ENCODE assay signal across 16 cellular contexts in genomic region chr12:19208456-19208855, GRCh38.
"Had no signal": no experiment of that assay in that cellular context is flagged by ENCODE, and none has a peak within 500 bp of the region (broad histone marks: within the 10 kb centered on the region; RNA-seq: fewer than 3 reads in every experiment).

No MANE protein-coding gene starts in this region.

- ATAC-seq: left colon; mucosa of descending colon; naive thymus-derived CD8-positive, alpha-beta T cell; right cardiac atrium had no signal

- H3K4me3 ChIP-seq: esophagus muscularis mucosa, hepatocyte, mucosa of descending colon, smooth muscle cell had no signal

- H3K27me3 ChIP-seq: esophagus muscularis mucosa, hepatocyte, neutrophil had no signal

- H3K27ac ChIP-seq: epithelial cell of prostate, esophagus muscularis mucosa, hepatocyte, neutrophil had no signal

- H3K27ac Mint-ChIP-seq: naive thymus-derived CD8-positive, alpha-beta T cell had no signal

- H2AFZ ChIP-seq: hepatocyte had no signal

- H3K4me1 Mint-ChIP-seq: naive thymus-derived CD8-positive, alpha-beta T cell had no signal

- H3K4me3 Mint-ChIP-seq: naive thymus-derived CD8-positive, alpha-beta T cell had no signal

- H3K4me2 ChIP-seq: hepatocyte, smooth muscle cell had no signal

- H3K9me3 ChIP-seq: esophagus muscularis mucosa, mucosa of descending colon, neutrophil had no signal

- DNase-seq: effector memory CD4-positive, alpha-beta T cell; foreskin melanocyte; head of caudate nucleus; left colon; mucosa of descending colon; naive thymus-derived CD8-positive, alpha-beta T cell; right cardiac atrium; stimulated activated CD4-positive, alpha-beta T cell treated with anti-CD3 and anti-CD28 coated beads, Interleukin-2, amount 100 ng/mL, for 48 hours; stimulated activated naive CD4-positive, alpha-beta T cell treated with Interleukin-2 at 50 U/mL for 16 hours; trophoblast cell had no signal

- H3K36me3 ChIP-seq: esophagus muscularis mucosa, neutrophil had no signal

- FAIRE-seq: endometrium had no signal
